ENCODE assay signal across 16 cellular contexts in the genomic region with DNA sequence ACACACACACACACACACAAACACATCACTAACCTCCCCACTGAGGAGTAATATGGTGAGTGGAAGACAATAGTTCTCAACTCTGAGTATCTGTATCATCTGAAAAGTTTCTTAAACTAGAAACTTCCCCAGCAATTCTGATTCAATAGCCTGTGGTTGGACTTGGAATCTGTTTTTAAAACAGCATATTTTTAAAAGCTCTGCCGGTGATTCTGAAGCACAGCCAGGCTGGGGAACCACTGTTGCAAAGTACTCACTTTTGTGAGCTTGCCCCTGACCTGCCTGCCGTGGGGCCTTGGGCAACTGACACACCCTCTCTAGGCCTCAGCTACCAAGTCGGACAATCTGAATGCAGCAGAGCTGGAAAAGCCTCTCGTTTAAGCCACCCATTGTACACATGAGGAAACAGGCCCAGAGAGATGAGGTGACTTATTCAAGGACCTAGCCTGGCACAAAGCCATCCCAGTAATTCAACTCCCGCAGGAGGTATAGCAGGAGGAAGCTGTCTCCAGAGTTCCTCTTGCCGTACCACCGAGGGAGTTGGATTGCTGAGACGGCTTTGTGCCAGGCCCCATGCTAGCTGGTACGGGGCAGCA. TPM values are rescaled to one million over a fixed set of nuclear protein-coding genes. Genes with fewer than 3 reads are reported as not detected.
DNase-seq lines count a peak whose midpoint lies in the region; ATAC-seq, FAIRE-seq and TF ChIP-seq lines count a peak whose summit lies in the region.
"Had no signal": no experiment of that assay in that cellular context is flagged by ENCODE, and none has a peak within 500 bp of the region (broad histone marks: within the 10 kb centered on the region; RNA-seq: fewer than 3 reads in every experiment).

No MANE protein-coding gene starts in this region.

- DNase-seq in DMS153 treated with DMSO at 0.1 percent for 48 hours (lab: John Stamatoyannopoulos, UW; ENCODE audit: unreplicated experiment), result peak; percentile 88
- DNase-seq in NCI-H2029 (lab: John Stamatoyannopoulos, UW), result peak; percentile 95
- peak; percentile 56 for DNase-seq in astrocyte of the hippocampus (ENCODE audit: low read depth, low spot score)
- DNase-seq in mucosa of gallbladder (ENCODE audit: low spot score), result peak; percentile 68
- no peak for DNase-seq in activated naive CD4-positive, alpha-beta T cell (lab: John Stamatoyannopoulos, UW)
- DNase-seq in mesenteric fat pad (ENCODE audit: low spot score), result no peak
- DNase-seq in D721Med (ENCODE audit: insufficient read length, low spot score), result no peak
- DNase-seq: activated CD8-positive, alpha-beta memory T cell treated with anti-CD3 and anti-CD28 coated beads, Interleukin-2, amount 50 U/mL, for 4 hours; amygdala; CD4-positive, CD25-positive, alpha-beta regulatory T cell; right lobe of liver; T-helper 9 cell; tibial artery had no signal

- ATAC-seq in HG03439 (IDR thresholded peaks at IDR 0.05; ENCODE audit: unreplicated experiment), result no peak
- ATAC-seq: right lobe of liver had no signal

- FAIRE-seq in D721Med (lab: Jason Lieb, UNC), result no peak
- FAIRE-seq: GM12891 had no signal

- no peak for TF ChIP-seq CTCF in D721Med (IDR thresholded peaks at IDR 0.05; ENCODE audit: insufficient read depth, missing control alignments)

RNA-seq across cellular contexts. Expression of gene SLC15A3, which starts 8.9 kb away (rescaled TPM):
- 23.2 TPM for total RNA-seq in mucosa of gallbladder
- 47.4 TPM for total RNA-seq in mesenteric fat pad

RNA-seq across cellular contexts. Expression of gene TMEM132A, which starts 18.8 kb away (rescaled TPM):
- total RNA-seq in mucosa of gallbladder (18.5 TPM), mesenteric fat pad (6.7 TPM)
- total RNA-seq: CD4-positive, CD25-positive, alpha-beta regulatory T cell had no signal

RNA-seq across cellular contexts. Expression of gene CD6, which starts 28.4 kb away (rescaled TPM):
- total RNA-seq in mucosa of gallbladder (5.3 TPM), mesenteric fat pad (0.87 TPM)
- total RNA-seq: LHCN-M2 had no signal

RNA-seq across cellular contexts. Expression of gene TMEM109, which starts 29.1 kb away (rescaled TPM):
- total RNA-seq in mucosa of gallbladder (103 TPM), mesenteric fat pad (116 TPM)

RNA-seq across cellular contexts. Expression of gene PRPF19, which starts 36.7 kb away (rescaled TPM):
- total RNA-seq in mucosa of gallbladder (70.6 TPM), mesenteric fat pad (68.3 TPM)

Comparison
In these comparisons a context has a peak if more than half of its experiments do, and no peak if none do; other contexts are left out.
1. DNase-seq: peak in DMS153 treated with DMSO at 0.1 percent for 48 hours (single experiment), NCI-H2029 (single experiment), astrocyte of the hippocampus (single experiment) and mucosa of gallbladder (single experiment); none in activated naive CD4-positive, alpha-beta T cell (0 of 4), mesenteric fat pad (single experiment) and D721Med (single experiment).